In genomic region chr12:24708029-24708428, GRCh38 we compare ENCODE assay signal across 18 cellular contexts.
"Had no signal": no experiment of that assay in that cellular context is flagged by ENCODE, and none has a peak within 500 bp of the region (broad histone marks: within the 10 kb centered on the region; RNA-seq: fewer than 3 reads in every experiment).

No MANE protein-coding gene starts in this region.

- H3K27ac Mint-ChIP-seq: dendritic cell treated with granulocyte-macrophage colony-stimulating factor and Interleukin-4, amounts not matched to agents 40 ng/mL and 50 ng/mL, for 4 days; endodermal cell; naive thymus-derived CD8-positive, alpha-beta T cell; nephron progenitor cell; stimulated activated naive B cell treated with anti-CD40 and anti-IgM and Interleukin-4, amounts not matched to agents 10 μg/mL and 1 μg/mL and 100 μg/mL, for 72 hours had no signal

- H3K36me3 Mint-ChIP-seq: naive thymus-derived CD8-positive, alpha-beta T cell; stimulated activated naive B cell treated with anti-CD40 and anti-IgM and Interleukin-4, amounts not matched to agents 10 μg/mL and 1 μg/mL and 100 μg/mL, for 72 hours had no signal

- DNase-seq: effector CD8-positive, alpha-beta T cell; endodermal cell; foreskin fibroblast; gastrocnemius medialis; head of caudate nucleus; left ventricle myocardium superior; lower lobe of right lung; naive thymus-derived CD8-positive, alpha-beta T cell; nephron progenitor cell; nucleus accumbens; sigmoid colon; spleen; stimulated activated CD4-positive, alpha-beta T cell treated with anti-CD3 and anti-CD28 coated beads, Interleukin-4, amount 100 ng/mL, for 4 hours; stimulated activated naive B cell treated with anti-CD40 and anti-IgM and Interleukin-4, amounts not matched to agents 10 μg/mL and 1 μg/mL and 100 μg/mL, for 72 hours; stomach; thyroid gland had no signal

- H3K9me3 Mint-ChIP-seq: dendritic cell treated with granulocyte-macrophage colony-stimulating factor and Interleukin-4, amounts not matched to agents 40 ng/mL and 50 ng/mL, for 4 days; endodermal cell; naive thymus-derived CD8-positive, alpha-beta T cell; nephron progenitor cell; stimulated activated naive B cell treated with anti-CD40 and anti-IgM and Interleukin-4, amounts not matched to agents 10 μg/mL and 1 μg/mL and 100 μg/mL, for 72 hours had no signal

- H3K4me3 Mint-ChIP-seq: dendritic cell treated with granulocyte-macrophage colony-stimulating factor and Interleukin-4, amounts not matched to agents 40 ng/mL and 50 ng/mL, for 4 days; endodermal cell; naive thymus-derived CD8-positive, alpha-beta T cell; nephron progenitor cell; stimulated activated naive B cell treated with anti-CD40 and anti-IgM and Interleukin-4, amounts not matched to agents 10 μg/mL and 1 μg/mL and 100 μg/mL, for 72 hours had no signal

- ATAC-seq: esophagus mucosa; gastrocnemius medialis; left ventricle myocardium superior; lower lobe of right lung; naive thymus-derived CD8-positive, alpha-beta T cell; stimulated activated naive B cell treated with anti-CD40 and anti-IgM and Interleukin-4, amounts not matched to agents 10 μg/mL and 1 μg/mL and 100 μg/mL, for 72 hours had no signal

- H3K27me3 Mint-ChIP-seq: dendritic cell treated with granulocyte-macrophage colony-stimulating factor and Interleukin-4, amounts not matched to agents 40 ng/mL and 50 ng/mL, for 4 days; stimulated activated naive B cell treated with anti-CD40 and anti-IgM and Interleukin-4, amounts not matched to agents 10 μg/mL and 1 μg/mL and 100 μg/mL, for 72 hours had no signal

- H3K4me1 Mint-ChIP-seq: endodermal cell, nephron progenitor cell had no signal
